16 cellular contexts compared by ENCODE assay signal in genomic region chr7:157292258-157292657, GRCh38.
"Had no signal": no experiment of that assay in that cellular context is flagged by ENCODE, and none has a peak within 500 bp of the region (broad histone marks: within the 10 kb centered on the region; RNA-seq: fewer than 3 reads in every experiment).

No MANE protein-coding gene starts in this region.

- H3K4me3 Mint-ChIP-seq: activated CD8-positive, alpha-beta memory T cell treated with anti-CD3 and anti-CD28 coated beads, Interleukin-2, amount 10 ng/mL, durations not matched to agents 7 days and 5 days; activated naive CD8-positive, alpha-beta T cell; activated T-cell treated with anti-CD3 and anti-CD28 coated beads, Interleukin-2, amount 50 U/mL, for 4 hours; brain; dendritic cell treated with granulocyte-macrophage colony-stimulating factor and Interleukin-4, amounts not matched to agents 40 ng/mL and 50 ng/mL, for 4 days; effector memory CD8-positive, alpha-beta T cell; natural killer cell had no signal

- H3K27ac Mint-ChIP-seq: activated CD8-positive, alpha-beta memory T cell treated with anti-CD3 and anti-CD28 coated beads, Interleukin-2, amount 10 ng/mL, durations not matched to agents 7 days and 5 days; activated naive CD8-positive, alpha-beta T cell; brain; dendritic cell treated with granulocyte-macrophage colony-stimulating factor and Interleukin-4, amounts not matched to agents 40 ng/mL and 50 ng/mL, for 4 days; effector memory CD8-positive, alpha-beta T cell; natural killer cell had no signal

- H3K27me3 ChIP-seq: thyroid gland had no signal

- H3K27me3 Mint-ChIP-seq: activated CD8-positive, alpha-beta memory T cell treated with anti-CD3 and anti-CD28 coated beads, Interleukin-2, amount 10 ng/mL, durations not matched to agents 7 days and 5 days; activated naive CD8-positive, alpha-beta T cell; effector memory CD8-positive, alpha-beta T cell had no signal

- H3K9me3 Mint-ChIP-seq: activated T-cell treated with anti-CD3 and anti-CD28 coated beads, Interleukin-2, amount 50 U/mL, for 4 hours; dendritic cell treated with granulocyte-macrophage colony-stimulating factor and Interleukin-4, amounts not matched to agents 40 ng/mL and 50 ng/mL, for 4 days; effector memory CD8-positive, alpha-beta T cell; natural killer cell had no signal

- H3K36me3 ChIP-seq: thyroid gland had no signal

- H3K27ac ChIP-seq: thyroid gland had no signal

- H3K4me1 Mint-ChIP-seq: activated CD8-positive, alpha-beta memory T cell treated with anti-CD3 and anti-CD28 coated beads, Interleukin-2, amount 10 ng/mL, durations not matched to agents 7 days and 5 days; brain; natural killer cell had no signal

- H3K4me3 ChIP-seq: mucosa of descending colon, thyroid gland had no signal

- H3K4me1 ChIP-seq: thyroid gland had no signal

- DNase-seq: activated CD4-positive, alpha-beta T cell treated with anti-CD3 and anti-CD28 coated beads, Interleukin-2, amount 50 U/mL, for 48 hours; activated CD8-positive, alpha-beta memory T cell treated with anti-CD3 and anti-CD28 coated beads, Interleukin-2, amount 10 ng/mL, durations not matched to agents 7 days and 5 days; activated gamma-delta T cell; activated T-cell treated with anti-CD3 and anti-CD28 coated beads, Interleukin-2, amount 50 U/mL, for 4 hours; amygdala; cerebellar nuclear complex; effector memory CD8-positive, alpha-beta T cell; natural killer cell; stimulated activated CD4-positive, alpha-beta T cell treated with anti-CD3 and anti-CD28 coated beads, Interleukin-4, amount 100 ng/mL, for 1 hour; stimulated activated CD8-positive, alpha-beta memory T cell treated with anti-CD3 and anti-CD28 coated beads, Interleukin-4, amount 100 ng/mL, for 48 hours; T-helper 2 cell; thyroid gland had no signal

- H3K9me3 ChIP-seq: mucosa of descending colon, thyroid gland had no signal

- ATAC-seq: activated CD8-positive, alpha-beta memory T cell treated with anti-CD3 and anti-CD28 coated beads, Interleukin-2, amount 10 ng/mL, durations not matched to agents 7 days and 5 days; activated T-cell treated with anti-CD3 and anti-CD28 coated beads, Interleukin-2, amount 50 U/mL, for 4 hours; effector memory CD8-positive, alpha-beta T cell had no signal

- H3K36me3 Mint-ChIP-seq: activated CD8-positive, alpha-beta memory T cell treated with anti-CD3 and anti-CD28 coated beads, Interleukin-2, amount 10 ng/mL, durations not matched to agents 7 days and 5 days; activated naive CD8-positive, alpha-beta T cell; brain; natural killer cell had no signal
